8 cellular contexts compared by ENCODE assay signal in the genomic region with DNA sequence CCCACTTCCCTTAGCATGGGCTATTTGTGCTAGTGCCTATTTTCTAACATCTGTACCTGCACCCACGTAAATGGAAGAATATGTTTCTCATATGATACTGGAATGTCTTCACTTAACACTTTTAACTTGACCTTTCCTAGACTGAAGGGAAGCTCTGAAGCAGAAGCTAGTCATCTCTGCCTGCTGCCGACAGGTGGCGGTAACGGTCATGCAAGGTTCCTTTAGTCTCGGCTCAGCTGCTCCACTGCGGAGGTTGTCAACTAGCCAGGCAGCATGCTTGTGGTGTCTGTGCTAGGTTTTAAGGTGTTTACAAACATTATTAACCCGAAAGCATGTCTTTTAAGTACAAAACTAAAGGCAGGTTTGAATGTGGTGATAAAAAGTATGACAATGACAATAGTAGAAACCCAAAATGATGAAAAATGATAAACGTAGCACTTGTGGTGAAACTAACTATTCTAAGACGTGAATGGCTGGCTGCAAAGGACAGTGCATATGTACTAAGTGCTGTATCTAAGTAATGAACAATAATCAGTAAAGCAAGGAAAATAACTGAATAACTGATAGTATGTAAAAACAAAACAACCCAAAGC.
A peak's percentile ranks its signal among the peaks of the same experiment; 100 is the strongest.
DNase-seq lines count a peak whose midpoint lies in the region; ATAC-seq and TF ChIP-seq lines count a peak whose summit lies in the region.

No MANE protein-coding gene starts in this region.

- TF ChIP-seq CTCF in GM12875 (IDR thresholded peaks at IDR 0.05; ENCODE audit: borderline replicate concordance, insufficient read depth, low read depth, low read length) (peak; percentile 95), astrocyte of the cerebellum (IDR thresholded peaks at IDR 0.05; ENCODE audit: low read depth, low read length, missing control alignments) (peak; percentile 96)

- ATAC-seq in HG02571 (IDR thresholded peaks at IDR 0.05; ENCODE audit: unreplicated experiment): peak; percentile 89

- in situ Hi-C loops in astrocyte of the cerebellum (cut with HindIII; ENCODE audit: low sequenced_read_pairs): no loop called here

- H3K4me3 ChIP-seq in GM12875 (ENCODE audit: low read depth, low read length): no peak overlapping the region
- no peak overlapping the region for H3K4me3 ChIP-seq in astrocyte of the cerebellum (ENCODE audit: low read depth, low read length)

- DNase-seq in NAMALWA (ENCODE audit: low spot score): peak; percentile 83
- DNase-seq in SKM-1 (lab: John Stamatoyannopoulos, UW; ENCODE audit: unreplicated experiment): peak; percentile 0
- peak; percentile 49 for DNase-seq in astrocyte of the cerebellum (ENCODE audit: low read depth)
- peak; percentile 45 for DNase-seq in iPS DF 19.7 (ENCODE audit: low read depth, low spot score)
- peak; percentile 18 for DNase-seq in smooth muscle cell of the brain vasculature (ENCODE audit: low read depth, low spot score)
- DNase-seq in NCI-H187 treated with DMSO at 0.1 percent for 48 hours (lab: John Stamatoyannopoulos, UW): no peak
